Comparison of ENCODE assay signal across 1 cellular context in genomic region chr10:69757553-69758309, GRCh38.
TF ChIP-seq lines count a peak whose summit lies in the region.

No MANE protein-coding gene starts in this region.

TF ChIP-seq in K562, 482 proteins besides CTCF, POLR2A, EP300 and RAD21 (continued from another document):
- TF ChIP-seq TSHZ1 (CRISPR knock-in tag; IDR thresholded peaks at IDR 0.05) = no peak
